ENCODE assay signal across 1 cellular context in the genomic region with DNA sequence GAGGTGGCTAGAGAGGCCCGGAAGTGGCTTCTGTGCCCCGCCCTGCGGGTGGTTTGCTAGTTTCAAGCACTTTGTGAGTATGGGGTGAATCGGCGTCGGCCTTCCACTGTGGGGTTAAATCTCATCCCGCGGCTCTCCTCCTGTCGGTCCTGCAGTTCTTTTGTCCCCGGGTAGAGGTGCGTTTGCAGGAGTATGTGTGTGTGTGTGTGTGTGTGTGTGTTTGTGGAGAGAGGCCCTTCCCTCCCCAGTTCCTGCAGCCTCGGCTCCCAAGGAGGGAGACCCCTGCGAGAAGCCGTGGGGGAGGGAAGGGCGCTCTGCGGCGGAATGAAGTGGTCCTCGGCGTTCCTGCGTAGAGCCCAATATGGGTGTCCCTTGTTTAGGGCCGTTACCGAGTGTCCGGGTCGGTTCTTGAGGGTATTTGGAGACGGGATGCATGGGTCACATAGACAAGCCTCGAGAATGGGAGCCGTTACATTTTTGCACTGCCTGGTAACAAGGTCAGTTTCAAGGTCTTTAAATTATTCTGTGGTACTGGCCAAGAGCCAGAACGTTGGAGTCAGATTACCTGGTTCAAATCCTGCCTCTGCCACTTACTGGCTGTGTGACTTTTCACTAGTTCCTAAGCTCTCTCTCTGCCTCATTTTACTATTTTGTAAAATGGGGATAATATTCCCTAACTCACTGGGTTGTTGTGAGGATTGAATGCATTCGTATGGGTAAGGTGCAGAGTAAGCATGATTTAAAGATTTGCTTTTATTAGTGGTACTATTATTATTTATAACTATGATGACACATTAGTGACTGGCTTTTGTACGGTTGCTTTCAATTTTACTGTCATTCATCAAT.
TF ChIP-seq lines count a peak whose summit lies in the region.

A gene (plus strand): TSS at position 56 of the 846 bp plus-strand sequence. CDS start 9,640 bp downstream, outside the sequence.

TF ChIP-seq in HepG2, 621 proteins besides CTCF, POLR2A, EP300 and RAD21 (continued from another document and continues in another):
- TF ChIP-seq, protein P1, sequence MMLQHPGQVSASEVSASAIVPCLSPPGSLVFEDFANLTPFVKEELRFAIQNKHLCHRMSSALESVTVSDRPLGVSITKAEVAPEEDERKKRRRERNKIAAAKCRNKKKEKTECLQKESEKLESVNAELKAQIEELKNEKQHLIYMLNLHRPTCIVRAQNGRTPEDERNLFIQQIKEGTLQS (CRISPR knock-in tag; IDR thresholded peaks at IDR 0.05) = no peak
- no peak for TF ChIP-seq NFIB (CRISPR knock-in tag; IDR thresholded peaks at IDR 0.05; ENCODE audit: borderline replicate concordance)
- TF ChIP-seq, protein P2, sequence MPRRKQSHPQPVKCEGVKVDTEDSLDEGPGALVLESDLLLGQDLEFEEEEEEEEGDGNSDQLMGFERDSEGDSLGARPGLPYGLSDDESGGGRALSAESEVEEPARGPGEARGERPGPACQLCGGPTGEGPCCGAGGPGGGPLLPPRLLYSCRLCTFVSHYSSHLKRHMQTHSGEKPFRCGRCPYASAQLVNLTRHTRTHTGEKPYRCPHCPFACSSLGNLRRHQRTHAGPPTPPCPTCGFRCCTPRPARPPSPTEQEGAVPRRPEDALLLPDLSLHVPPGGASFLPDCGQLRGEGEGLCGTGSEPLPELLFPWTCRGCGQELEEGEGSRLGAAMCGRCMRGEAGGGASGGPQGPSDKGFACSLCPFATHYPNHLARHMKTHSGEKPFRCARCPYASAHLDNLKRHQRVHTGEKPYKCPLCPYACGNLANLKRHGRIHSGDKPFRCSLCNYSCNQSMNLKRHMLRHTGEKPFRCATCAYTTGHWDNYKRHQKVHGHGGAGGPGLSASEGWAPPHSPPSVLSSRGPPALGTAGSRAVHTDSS (CRISPR knock-in tag; conservative IDR thresholded peaks at IDR 0.05) = no peak
- TF ChIP-seq, protein P3, sequence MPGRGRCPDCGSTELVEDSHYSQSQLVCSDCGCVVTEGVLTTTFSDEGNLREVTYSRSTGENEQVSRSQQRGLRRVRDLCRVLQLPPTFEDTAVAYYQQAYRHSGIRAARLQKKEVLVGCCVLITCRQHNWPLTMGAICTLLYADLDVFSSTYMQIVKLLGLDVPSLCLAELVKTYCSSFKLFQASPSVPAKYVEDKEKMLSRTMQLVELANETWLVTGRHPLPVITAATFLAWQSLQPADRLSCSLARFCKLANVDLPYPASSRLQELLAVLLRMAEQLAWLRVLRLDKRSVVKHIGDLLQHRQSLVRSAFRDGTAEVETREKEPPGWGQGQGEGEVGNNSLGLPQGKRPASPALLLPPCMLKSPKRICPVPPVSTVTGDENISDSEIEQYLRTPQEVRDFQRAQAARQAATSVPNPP (CRISPR knock-in tag; IDR thresholded peaks at IDR 0.05) = peak; percentile 77; the same call in 1 of the 2 replicates
- no peak for TF ChIP-seq SRSF4 (IDR thresholded peaks at IDR 0.05; ENCODE audit: low read depth, low read length, poor library complexity, severe bottlenecking)
- peak; percentile 56 for TF ChIP-seq RBFOX2 (IDR thresholded peaks at IDR 0.05; ENCODE audit: low read depth, low read length)
- TF ChIP-seq RFXANK (CRISPR knock-in tag; IDR thresholded peaks at IDR 0.05) = no peak
- TF ChIP-seq, protein P4, sequence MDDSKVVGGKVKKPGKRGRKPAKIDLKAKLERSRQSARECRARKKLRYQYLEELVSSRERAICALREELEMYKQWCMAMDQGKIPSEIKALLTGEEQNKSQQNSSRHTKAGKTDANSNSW (CRISPR knock-in tag; IDR thresholded peaks at IDR 0.05; ENCODE audit: borderline replicate concordance) = no peak; the same call in 1 of the 2 replicates
- TF ChIP-seq HOXD1 (CRISPR knock-in tag; IDR thresholded peaks at IDR 0.05) = no peak
- TF ChIP-seq NFE2 (CRISPR knock-in tag; IDR thresholded peaks at IDR 0.05) = 0 out of 2 replicates have a peak, but pooled peaks have one; percentile 20
- TF ChIP-seq BORCS8-MEF2B (CRISPR knock-in tag; IDR thresholded peaks at IDR 0.05) = peak; percentile 86; the same call in 1 of the 2 replicates
- TF ChIP-seq ZFYVE20 (CRISPR knock-in tag; IDR thresholded peaks at IDR 0.05; ENCODE audit: borderline replicate concordance, low read depth) = no peak
- TF ChIP-seq AHR (CRISPR knock-in tag; IDR thresholded peaks at IDR 0.05) = no peak
- TF ChIP-seq TEAD2 (CRISPR knock-in tag; IDR thresholded peaks at IDR 0.05) = no peak
- TF ChIP-seq MTF2 (CRISPR knock-in tag; IDR thresholded peaks at IDR 0.05; ENCODE audit: borderline replicate concordance) = peak; percentile 53; the same call in 1 of the 2 replicates
- TF ChIP-seq PHF5A (CRISPR knock-in tag; IDR thresholded peaks at IDR 0.05; ENCODE audit: low read depth, unreplicated experiment) = no peak
- TF ChIP-seq ZNF558 (CRISPR knock-in tag; IDR thresholded peaks at IDR 0.05; ENCODE audit: borderline replicate concordance) = peak; percentile 95; the same call in 1 of the 2 replicates
- peak; percentile 68 for TF ChIP-seq CAMTA2 (CRISPR knock-in tag; IDR thresholded peaks at IDR 0.05; ENCODE audit: borderline replicate concordance)
- TF ChIP-seq ZSCAN9 (CRISPR knock-in tag; IDR thresholded peaks at IDR 0.05; ENCODE audit: borderline replicate concordance) = peak; percentile 71; the same call in 1 of the 2 replicates
- TF ChIP-seq, protein P5, sequence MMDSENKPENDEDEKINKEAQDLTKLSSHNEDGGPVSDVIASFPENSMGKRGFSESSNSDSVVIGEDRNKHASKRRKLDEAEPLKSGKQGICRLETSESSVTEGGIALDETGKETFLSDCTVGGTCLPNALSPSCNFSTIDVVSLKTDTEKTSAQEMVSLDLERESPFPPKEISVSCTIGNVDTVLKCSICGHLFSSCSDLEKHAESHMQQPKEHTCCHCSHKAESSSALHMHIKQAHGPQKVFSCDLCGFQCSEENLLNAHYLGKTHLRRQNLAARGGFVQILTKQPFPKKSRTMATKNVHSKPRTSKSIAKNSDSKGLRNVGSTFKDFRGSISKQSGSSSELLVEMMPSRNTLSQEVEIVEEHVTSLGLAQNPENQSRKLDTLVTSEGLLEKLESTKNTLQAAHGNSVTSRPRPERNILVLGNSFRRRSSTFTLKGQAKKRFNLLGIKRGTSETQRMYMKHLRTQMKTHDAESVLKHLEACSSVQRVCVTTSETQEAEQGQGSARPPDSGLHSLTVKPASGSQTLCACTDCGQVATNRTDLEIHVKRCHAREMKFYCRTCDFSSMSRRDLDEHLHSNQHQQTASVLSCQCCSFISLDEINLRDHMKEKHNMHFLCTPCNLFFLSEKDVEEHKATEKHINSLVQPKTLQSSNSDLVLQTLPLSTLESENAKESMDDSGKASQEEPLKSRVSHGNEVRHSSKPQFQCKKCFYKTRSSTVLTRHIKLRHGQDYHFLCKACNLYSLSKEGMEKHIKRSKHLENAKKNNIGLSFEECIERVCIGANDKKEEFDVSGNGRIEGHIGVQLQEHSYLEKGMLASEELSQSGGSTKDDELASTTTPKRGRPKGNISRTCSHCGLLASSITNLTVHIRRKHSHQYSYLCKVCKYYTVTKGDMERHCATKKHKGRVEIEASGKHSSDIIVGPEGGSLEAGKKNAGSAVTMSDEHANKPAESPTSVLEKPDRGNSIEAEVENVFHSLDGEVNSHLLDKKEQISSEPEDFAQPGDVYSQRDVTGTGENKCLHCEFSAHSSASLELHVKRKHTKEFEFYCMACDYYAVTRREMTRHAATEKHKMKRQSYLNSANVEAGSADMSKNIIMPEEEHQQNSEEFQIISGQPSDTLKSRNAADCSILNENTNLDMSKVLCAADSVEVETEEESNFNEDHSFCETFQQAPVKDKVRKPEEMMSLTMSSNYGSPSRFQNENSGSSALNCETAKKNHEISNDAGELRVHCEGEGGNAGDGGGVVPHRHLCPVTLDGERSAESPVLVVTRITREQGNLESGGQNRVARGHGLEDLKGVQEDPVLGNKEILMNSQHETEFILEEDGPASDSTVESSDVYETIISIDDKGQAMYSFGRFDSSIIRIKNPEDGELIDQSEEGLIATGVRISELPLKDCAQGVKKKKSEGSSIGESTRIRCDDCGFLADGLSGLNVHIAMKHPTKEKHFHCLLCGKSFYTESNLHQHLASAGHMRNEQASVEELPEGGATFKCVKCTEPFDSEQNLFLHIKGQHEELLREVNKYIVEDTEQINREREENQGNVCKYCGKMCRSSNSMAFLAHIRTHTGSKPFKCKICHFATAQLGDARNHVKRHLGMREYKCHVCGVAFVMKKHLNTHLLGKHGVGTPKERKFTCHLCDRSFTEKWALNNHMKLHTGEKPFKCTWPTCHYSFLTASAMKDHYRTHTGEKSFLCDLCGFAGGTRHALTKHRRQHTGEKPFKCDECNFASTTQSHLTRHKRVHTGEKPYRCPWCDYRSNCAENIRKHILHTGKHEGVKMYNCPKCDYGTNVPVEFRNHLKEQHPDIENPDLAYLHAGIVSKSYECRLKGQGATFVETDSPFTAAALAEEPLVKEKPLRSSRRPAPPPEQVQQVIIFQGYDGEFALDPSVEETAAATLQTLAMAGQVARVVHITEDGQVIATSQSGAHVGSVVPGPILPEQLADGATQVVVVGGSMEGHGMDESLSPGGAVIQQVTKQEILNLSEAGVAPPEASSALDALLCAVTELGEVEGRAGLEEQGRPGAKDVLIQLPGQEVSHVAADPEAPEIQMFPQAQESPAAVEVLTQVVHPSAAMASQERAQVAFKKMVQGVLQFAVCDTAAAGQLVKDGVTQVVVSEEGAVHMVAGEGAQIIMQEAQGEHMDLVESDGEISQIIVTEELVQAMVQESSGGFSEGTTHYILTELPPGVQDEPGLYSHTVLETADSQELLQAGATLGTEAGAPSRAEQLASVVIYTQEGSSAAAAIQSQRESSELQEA (CRISPR knock-in tag; IDR thresholded peaks at IDR 0.05; ENCODE audit: not compliant biosample characterization) = no peak
- TF ChIP-seq ZNF577 (CRISPR knock-in tag; IDR thresholded peaks at IDR 0.05; ENCODE audit: borderline replicate concordance, low read depth) = no peak
- TF ChIP-seq HNF4G (IDR thresholded peaks at IDR 0.05; ENCODE audit: borderline replicate concordance, low read depth, low read length) = no peak
- peak; percentile 59 for TF ChIP-seq HNF4G (CRISPR knock-in tag; IDR thresholded peaks at IDR 0.05; ENCODE audit: borderline replicate concordance, low read depth)
- TF ChIP-seq, protein P6, sequence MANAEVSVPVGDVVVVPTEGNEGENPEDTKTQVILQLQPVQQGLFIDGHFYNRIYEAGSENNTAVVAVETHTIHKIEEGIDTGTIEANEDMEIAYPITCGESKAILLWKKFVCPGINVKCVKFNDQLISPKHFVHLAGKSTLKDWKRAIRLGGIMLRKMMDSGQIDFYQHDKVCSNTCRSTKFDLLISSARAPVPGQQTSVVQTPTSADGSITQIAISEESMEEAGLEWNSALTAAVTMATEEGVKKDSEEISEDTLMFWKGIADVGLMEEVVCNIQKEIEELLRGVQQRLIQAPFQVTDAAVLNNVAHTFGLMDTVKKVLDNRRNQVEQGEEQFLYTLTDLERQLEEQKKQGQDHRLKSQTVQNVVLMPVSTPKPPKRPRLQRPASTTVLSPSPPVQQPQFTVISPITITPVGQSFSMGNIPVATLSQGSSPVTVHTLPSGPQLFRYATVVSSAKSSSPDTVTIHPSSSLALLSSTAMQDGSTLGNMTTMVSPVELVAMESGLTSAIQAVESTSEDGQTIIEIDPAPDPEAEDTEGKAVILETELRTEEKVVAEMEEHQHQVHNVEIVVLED (CRISPR knock-in tag; IDR thresholded peaks at IDR 0.05; ENCODE audit: borderline replicate concordance) = peak; percentile 50; the same call in 1 of the 2 replicates
- TF ChIP-seq, protein P7, sequence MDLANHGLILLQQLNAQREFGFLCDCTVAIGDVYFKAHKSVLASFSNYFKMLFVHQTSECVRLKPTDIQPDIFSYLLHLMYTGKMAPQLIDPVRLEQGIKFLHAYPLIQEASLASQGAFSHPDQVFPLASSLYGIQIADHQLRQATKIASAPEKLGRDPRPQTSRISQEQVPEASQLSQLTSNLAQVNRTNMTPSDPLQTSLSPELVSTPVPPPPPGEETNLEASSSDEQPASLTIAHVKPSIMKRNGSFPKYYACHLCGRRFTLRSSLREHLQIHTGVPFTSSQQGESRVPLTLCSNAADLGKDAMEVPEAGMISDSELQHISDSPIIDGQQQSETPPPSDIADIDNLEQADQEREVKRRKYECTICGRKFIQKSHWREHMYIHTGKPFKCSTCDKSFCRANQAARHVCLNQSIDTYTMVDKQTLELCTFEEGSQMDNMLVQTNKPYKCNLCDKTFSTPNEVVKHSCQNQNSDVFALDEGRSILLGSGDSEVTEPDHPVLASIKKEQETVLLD (CRISPR knock-in tag; IDR thresholded peaks at IDR 0.05; ENCODE audit: low read depth) = 0 out of 2 replicates have a peak, but pooled peaks have one; percentile 59
- TF ChIP-seq AGO1 (IDR thresholded peaks at IDR 0.05; ENCODE audit: low read depth, low read length, poor library complexity, severe bottlenecking) = no peak
- TF ChIP-seq, protein P8, sequence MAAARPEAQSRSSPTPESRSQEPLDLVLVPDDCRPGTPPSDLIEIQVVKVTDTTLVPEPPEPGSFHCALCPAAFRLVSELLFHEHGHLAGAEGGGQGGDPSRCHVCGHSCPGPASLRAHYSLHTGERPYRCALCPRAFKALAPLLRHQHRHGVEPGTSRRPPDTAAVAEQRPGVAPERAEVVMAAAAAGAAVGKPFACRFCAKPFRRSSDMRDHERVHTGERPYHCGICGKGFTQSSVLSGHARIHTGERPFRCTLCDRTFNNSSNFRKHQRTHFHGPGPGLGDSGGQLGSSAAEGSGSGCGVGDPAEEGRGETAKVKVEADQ (CRISPR knock-in tag; IDR thresholded peaks at IDR 0.05; ENCODE audit: borderline replicate concordance) = no peak
- no peak for TF ChIP-seq ZFP36L1 (CRISPR knock-in tag; IDR thresholded peaks at IDR 0.05)
- TF ChIP-seq, protein P9, sequence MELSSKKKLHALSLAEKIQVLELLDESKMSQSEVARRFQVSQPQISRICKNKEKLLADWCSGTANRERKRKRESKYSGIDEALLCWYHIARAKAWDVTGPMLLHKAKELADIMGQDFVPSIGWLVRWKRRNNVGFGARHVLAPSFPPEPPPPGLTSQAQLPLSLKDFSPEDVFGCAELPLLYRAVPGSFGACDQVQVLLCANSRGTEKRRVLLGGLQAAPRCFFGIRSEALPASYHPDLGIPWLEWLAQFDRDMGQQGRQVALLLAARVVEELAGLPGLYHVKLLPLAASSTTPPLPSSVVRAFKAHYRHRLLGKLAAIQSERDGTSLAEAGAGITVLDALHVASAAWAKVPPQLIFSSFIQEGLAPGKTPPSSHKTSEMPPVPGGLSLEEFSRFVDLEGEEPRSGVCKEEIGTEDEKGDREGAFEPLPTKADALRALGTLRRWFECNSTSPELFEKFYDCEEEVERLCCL (CRISPR knock-in tag; IDR thresholded peaks at IDR 0.05; ENCODE audit: borderline replicate concordance) = no peak
- 0 out of 4 replicates have a peak, but pooled peaks of 1 of the 2 experiments have one; percentile 33 for TF ChIP-seq NR2F1 (CRISPR knock-in tag; IDR thresholded peaks at IDR 0.05)
- TF ChIP-seq ZNF224 (CRISPR knock-in tag; IDR thresholded peaks at IDR 0.05) = peak; percentile 13; the same call in 1 of the 2 replicates
- peak; percentile 62; the same call in 1 of the 2 replicates for TF ChIP-seq PAWR (CRISPR knock-in tag; IDR thresholded peaks at IDR 0.05; ENCODE audit: borderline replicate concordance)
- TF ChIP-seq NCOA1 (CRISPR knock-in tag; IDR thresholded peaks at IDR 0.05) = no peak
- TF ChIP-seq PPARG (CRISPR knock-in tag; conservative IDR thresholded peaks at IDR 0.05) = 0 out of 2 replicates have a peak, but pooled peaks have one; percentile 18
- peak; percentile 91 for TF ChIP-seq MED8 (CRISPR knock-in tag; IDR thresholded peaks at IDR 0.05; ENCODE audit: insufficient replicate concordance)
- peak; percentile 93; the same call in 1 of the 2 replicates for TF ChIP-seq ZNF225 (CRISPR knock-in tag; IDR thresholded peaks at IDR 0.05)
- peak; percentile 96; the same call in 1 of the 2 replicates for TF ChIP-seq ZNF839 (CRISPR knock-in tag; IDR thresholded peaks at IDR 0.05; ENCODE audit: borderline replicate concordance)
